ENCODE assay signal across 2 cellular contexts in genomic region chr9:128151343-128152132, GRCh38.
A peak's percentile ranks its signal among the peaks of the same experiment; 100 is the strongest.
TF ChIP-seq lines count a peak whose summit lies in the region.

No MANE protein-coding gene starts in this region.

TF ChIP-seq in GM12891, 5 proteins besides CTCF, POLR2A, EP300 and RAD21:
- TF ChIP-seq PAX5 (IDR thresholded peaks at IDR 0.05; ENCODE audit: insufficient read depth, low read length, severe bottlenecking) (no peak), SPI1 (IDR thresholded peaks at IDR 0.05; ENCODE audit: low read depth, low read length) (no peak), POLR2AphosphoS5 (IDR thresholded peaks at IDR 0.05; ENCODE audit: low read depth, low read length) (no peak), TAF1 (IDR thresholded peaks at IDR 0.05; ENCODE audit: low read depth, low read length) (no peak), POU2F2 (IDR thresholded peaks at IDR 0.05; ENCODE audit: low read depth, low read length) (no peak)

TF ChIP-seq in K562, 482 proteins besides CTCF, POLR2A, EP300 and RAD21:
- TF ChIP-seq ZBTB7A (IDR thresholded peaks at IDR 0.05; ENCODE audit: borderline replicate concordance, control insufficient read depth, low read depth, low read length): peak; percentile 41; the same call in 1 of the 2 replicates
- no peak for TF ChIP-seq TCF3 (CRISPR knock-in tag; IDR thresholded peaks at IDR 0.05)
- peak; percentile 1 for TF ChIP-seq FIP1L1 (IDR thresholded peaks at IDR 0.05; ENCODE audit: low read depth, low read length, poor library complexity, severe bottlenecking)
- TF ChIP-seq REST (CRISPR knock-in tag; IDR thresholded peaks at IDR 0.05; ENCODE audit: low read depth): no peak
TF ChIP-seq in K562: peak in this region for 2.
